ENCODE assay signal across 22 cellular contexts in genomic region chr1:116062201-116062600, GRCh38. TPM values are rescaled to one million over a fixed set of nuclear protein-coding genes. Genes with fewer than 3 reads are reported as not detected.
"Had no signal": no experiment of that assay in that cellular context is flagged by ENCODE, and none has a peak within 500 bp of the region (broad histone marks: within the 10 kb centered on the region; RNA-seq: fewer than 3 reads in every experiment).

No MANE protein-coding gene starts in this region.

- DNase-seq: IMR-90, Karpas-422, KG1, MM.1S, NCI-H1092 treated with DMSO at 0.1 percent for 48 hours, NCI-H1436, NCI-H187, NCI-H2029, NCI-H2081 treated with DMSO at 0.1 percent for 48 hours, NCI-H2171, NCI-H226, NCI-H446, NCI-H510A, NCI-H524 treated with DMSO at 0.1 percent for 48 hours, NCI-H69, NCI-H774, Right ventricle myocardium superior, RPMI8226, SIG-M5 had no signal

- H3K27ac ChIP-seq: SJSA1, SK-N-MC had no signal

- H3K27me3 ChIP-seq: SJSA1 had no signal

- H3K9me3 ChIP-seq: SJSA1 had no signal

- H3K4me3 ChIP-seq: SJSA1, SK-N-MC had no signal

- H3K36me3 ChIP-seq: SJSA1 had no signal

RNA-seq across cellular contexts. Expression of gene MAB21L3, which starts 49.0 kb away (rescaled TPM):
- total RNA-seq: HT-29, IMR-90, Right ventricle myocardium superior, SJSA1 had no signal
